Comparison of ENCODE assay signal across 8 cellular contexts in genomic region chr6:37258405-37258704, GRCh38. TPM values are rescaled to one million over a fixed set of nuclear protein-coding genes. Genes with fewer than 3 reads are reported as not detected.
A peak's percentile ranks its signal among the peaks of the same experiment; 100 is the strongest.
DNase-seq lines count a peak whose midpoint lies in the region; ATAC-seq, FAIRE-seq and TF ChIP-seq lines count a peak whose summit lies in the region.

No MANE protein-coding gene starts in this region.

- intact Hi-C loops in gastrocnemius medialis (cut with DNase I; ENCODE audit: low total_unique reads) = no loop called here

- no peaks in the 10 kb centered on the region for H3K27me3 ChIP-seq in gastrocnemius medialis

- peak overlapping the region; percentile 91 to 98 (median 94) for H3K4me3 Mint-ChIP-seq in T-cell

- H3K4me3 ChIP-seq in foreskin fibroblast (ENCODE audit: low read depth in 1 of 2, low read length in 2 of 2) = peak overlapping the region; percentile 95 to 99
- peak overlapping the region; percentile 81 to 98 (median 86) for H3K4me3 ChIP-seq in gastrocnemius medialis

- no peaks in the 10 kb centered on the region for H3K27me3 Mint-ChIP-seq in T-cell

- POLR2A ChIA-PET in T-cell (lab: Charles Lee) = interaction anchor here in 1 of 2 donors (0.7 kb wide), 1 partner anchor 383 kb away, joined by 3 read pairs; no protein-coding TSS in a partner anchor

- no peak for TF ChIP-seq CTCF in foreskin fibroblast (IDR thresholded peaks at IDR 0.05; ENCODE audit: low read depth, low read length)
- no peak for TF ChIP-seq CTCF in gastrocnemius medialis (IDR thresholded peaks at IDR 0.05 in 4 of 5, conservative IDR thresholded peaks at IDR 0.05 in 1 of 5)

- in situ Hi-C loops in gastrocnemius medialis (cut with MboI; ENCODE audit: low sequenced_read_pairs in 4 of 4) = no loop called here

- CTCF ChIA-PET in T-cell (lab: Charles Lee) = interaction anchor here in 1 of 2 donors (0.6 kb wide), 1 partner anchor 37 kb away, joined by 4 read pairs; no protein-coding TSS in a partner anchor

- peak overlapping the region; percentile 87 to 94 (median 92) for H3K27ac ChIP-seq in gastrocnemius medialis

- no peaks in the 10 kb centered on the region for H3K9me3 Mint-ChIP-seq in T-cell

- no peaks in the 10 kb centered on the region for H3K36me3 ChIP-seq in gastrocnemius medialis

- ATAC-seq in T-cell (replicated peaks in 1 of 4) = no peak
- peak; percentile 4 to 7 for ATAC-seq in gastrocnemius medialis
- no peak for ATAC-seq in HG03457 (IDR thresholded peaks at IDR 0.05; ENCODE audit: unreplicated experiment)

- DNase-seq in H54 (ENCODE audit: insufficient read length, low spot score) (no peak), T-cell (no peak), foreskin fibroblast (no peak), gastrocnemius medialis (no peak), DMS53 (lab: John Stamatoyannopoulos, UW) (no peak), NCI-H1694 (lab: John Stamatoyannopoulos, UW) (no peak)
- no peak for DNase-seq in activated CD8-positive, alpha-beta memory T cell treated with anti-CD3 and anti-CD28 coated beads, Interleukin-2, amount 50 U/mL, for 48 hours

- no peak for TF ChIP-seq POLR2A in H54 (IDR thresholded peaks at IDR 0.05; ENCODE audit: low read depth, low read length)
- no peak for TF ChIP-seq POLR2A in gastrocnemius medialis (IDR thresholded peaks at IDR 0.05)

- no peaks in the 10 kb centered on the region for H3K9me3 ChIP-seq in gastrocnemius medialis

- peak overlapping the region; percentile 79 to 83 for H3K27ac Mint-ChIP-seq in T-cell

- H3K4me1 Mint-ChIP-seq in T-cell = peaks cover 40 to 49% (median 48%) of the 10 kb centered on the region in 3 donors

- H3K4me1 ChIP-seq in gastrocnemius medialis = peaks cover 34 to 46% of the 10 kb centered on the region in 2 donors

- peaks cover 10% of the 10 kb centered on the region for H3K36me3 Mint-ChIP-seq in T-cell

- peak; percentile 57 for FAIRE-seq in H54 (lab: Jason Lieb, UNC)

RNA-seq across cellular contexts. Expression of gene TMEM217, which starts 0.4 kb away (rescaled TPM):
- total RNA-seq in T-cell (1 to 10 TPM in 1 of 5 donors, under 1 TPM in 4; 0.22 to 1.3 (median 0.49) TPM), gastrocnemius medialis (under 1 TPM in 1 of 4 donors, not detected in 3; 0.22 TPM)

RNA-seq across cellular contexts. Expression of gene TBC1D22B, which starts 0.8 kb away (rescaled TPM):
- total RNA-seq in T-cell = 10 to 100 TPM in 3 of 5 donors, 1 to 10 TPM in 2; 9.5 to 12.6 (median 10.7) TPM
- total RNA-seq in gastrocnemius medialis = 10 to 100 TPM in 1 of 4 donors, 1 to 10 TPM in 3; 6.3 to 12.3 (median 7.7) TPM

Comparison
In these comparisons a context has a peak if more than half of its experiments do, and no peak if none do; other contexts are left out.
1. ATAC-seq: peak in gastrocnemius medialis (2 of 2); none in T-cell (0 of 4) and HG03457 (single experiment).